ENCODE assay signal across 8 cellular contexts in genomic region chr17:17205368-17206148, GRCh38. TPM values are rescaled to one million over a fixed set of nuclear protein-coding genes. Genes with fewer than 3 reads are reported as not detected.
DNase-seq lines count a peak whose midpoint lies in the region; ATAC-seq and TF ChIP-seq lines count a peak whose summit lies in the region.

No MANE protein-coding gene starts in this region.

- H3K27ac Mint-ChIP-seq in osteocyte (ENCODE audit: unreplicated experiment): no peak overlapping the region

- intact Hi-C loops in left ventricle myocardium inferior (cut with micrococcal nuclease): no loop called here

- H3K4me3 ChIP-seq in left ventricle myocardium inferior: peak overlapping the region; percentile 68

- H3K27me3 ChIP-seq in left ventricle myocardium inferior (ENCODE audit: low read depth): no peaks in the 10 kb centered on the region

- H3K36me3 ChIP-seq in left ventricle myocardium inferior: no peaks in the 10 kb centered on the region

- peak; percentile 2 to 62 (median 50) for DNase-seq in NCI-H1417 (lab: John Stamatoyannopoulos, UW)
- DNase-seq in NCI-H1417 treated with DMSO at 0.1 percent for 48 hours (lab: John Stamatoyannopoulos, UW): no peak
- peak; percentile 73 for DNase-seq in RWPE1 (ENCODE audit: low spot score)
- DNase-seq in activated naive CD4-positive, alpha-beta T cell (lab: John Stamatoyannopoulos, UW): peak; percentile 32 to 42 (median 36)
- peak; percentile 55 for DNase-seq in left ventricle myocardium inferior
- DNase-seq in stimulated activated CD4-positive, alpha-beta T cell treated with anti-CD3 and anti-CD28 coated beads, Interleukin-12 subunit alpha, Interleukin-12 subunit beta, amount 100 ng/mL, for 48 hours (ENCODE audit: low read depth in 2 of 3, low spot score in 1 of 3): peak; percentile 48 to 62 (median 50)
- DNase-seq in osteocyte (ENCODE audit: extremely low spot score, unreplicated experiment): no peak

- no peak for TF ChIP-seq CTCF in RWPE1 (conservative IDR thresholded peaks at IDR 0.05; ENCODE audit: low read depth)
- peak; percentile 11 for TF ChIP-seq CTCF in left ventricle myocardium inferior (IDR thresholded peaks at IDR 0.05; ENCODE audit: borderline replicate concordance)
- no peak for TF ChIP-seq CTCF in osteocyte (IDR thresholded peaks at IDR 0.05)

- CTCF ChIA-PET in RWPE1 (lab: Yijun Ruan, JAX): interaction anchor here (0.5 to 0.7 kb wide), 2 partner anchors 64 to 68 kb away, joined by 3 to 5 read pairs; no protein-coding TSS in a partner anchor

- H3K4me3 Mint-ChIP-seq in osteocyte (ENCODE audit: unreplicated experiment): no peak overlapping the region

- no peaks in the 10 kb centered on the region for H3K9me3 Mint-ChIP-seq in osteocyte (ENCODE audit: unreplicated experiment)

- no peaks in the 10 kb centered on the region for H3K9me3 ChIP-seq in left ventricle myocardium inferior (replicated peaks)

- H3K4me1 ChIP-seq in left ventricle myocardium inferior: peaks cover 58% of the 10 kb centered on the region

- no peaks in the 10 kb centered on the region for H3K27me3 Mint-ChIP-seq in osteocyte (ENCODE audit: unreplicated experiment)

- peaks cover 2% of the 10 kb centered on the region for H3K36me3 Mint-ChIP-seq in osteocyte (ENCODE audit: unreplicated experiment)

- ATAC-seq in HG03139 (IDR thresholded peaks at IDR 0.05; ENCODE audit: unreplicated experiment): peak; percentile 24

- peaks cover 34% of the 10 kb centered on the region for H3K4me1 Mint-ChIP-seq in osteocyte (ENCODE audit: unreplicated experiment)

- POLR2A ChIA-PET in RWPE1 (lab: Yijun Ruan, JAX; ENCODE audit: low non-redundant PET): no interaction called here

- peak overlapping the region; percentile 87 for H3K27ac ChIP-seq in RWPE1
- peak overlapping the region; percentile 87 for H3K27ac ChIP-seq in left ventricle myocardium inferior (replicated peaks)

RNA-seq across cellular contexts. Expression of gene PLD6, which starts 0.6 kb away (rescaled TPM):
- 7.3 TPM for total RNA-seq in left ventricle myocardium inferior
- total RNA-seq in osteocyte: 0.81 and 1.3 TPM in 2 replicates

RNA-seq across cellular contexts. Expression of gene FLCN, which starts 31.4 kb away (rescaled TPM):
- total RNA-seq in left ventricle myocardium inferior (46.6 TPM), osteocyte (91.1 and 97.1 TPM in 2 replicates)

Comparison
In these comparisons a context has a peak if more than half of its experiments do, and no peak if none do; other contexts are left out.
1. DNase-seq: peak in NCI-H1417 (3 of 3), RWPE1 (single experiment), activated naive CD4-positive, alpha-beta T cell (4 of 4), left ventricle myocardium inferior (single experiment) and stimulated activated CD4-positive, alpha-beta T cell treated with anti-CD3 and anti-CD28 coated beads, Interleukin-12 subunit alpha, Interleukin-12 subunit beta, amount 100 ng/mL, for 48 hours (3 of 3); none in NCI-H1417 treated with DMSO at 0.1 percent for 48 hours (single experiment) and osteocyte (single experiment).